9 cellular contexts compared by ENCODE assay signal in genomic region chr12:4145990-4146859, GRCh38.
DNase-seq lines count a peak whose midpoint lies in the region; ATAC-seq and TF ChIP-seq lines count a peak whose summit lies in the region.
"Had no signal": no experiment of that assay in that cellular context is flagged by ENCODE, and none has a peak within 500 bp of the region (broad histone marks: within the 10 kb centered on the region; RNA-seq: fewer than 3 reads in every experiment).

No MANE protein-coding gene starts in this region.

- DNase-seq in activated gamma-delta T cell treated with anti-CD3 and anti-CD28 coated beads, Interleukin-2, amount 50 U/mL, for 16 hours (ENCODE audit: low read depth): peak; percentile 28
- DNase-seq in activated gamma-delta T cell (lab: John Stamatoyannopoulos, UW) (no peak), activated T-cell treated with anti-CD3 and anti-CD28 coated beads for 48 hours (ENCODE audit: low read depth) (peak; percentile 58), naive B cell (peak; percentile 58), RWPE1 (ENCODE audit: low spot score) (no peak), NCI-H2107 (lab: John Stamatoyannopoulos, UW) (no peak)
- DNase-seq in stimulated activated naive CD8-positive, alpha-beta T cell treated with anti-CD3 and anti-CD28 coated beads, Interleukin-15, amount 100 ng/mL, for 72 hours: peak; percentile 61 to 88
- DNase-seq: cortex of kidney had no signal

- peak overlapping the region; percentile 85 to 99 (median 98) for H3K27ac Mint-ChIP-seq in naive B cell
- H3K27ac Mint-ChIP-seq in stimulated activated naive CD8-positive, alpha-beta T cell treated with anti-CD3 and anti-CD28 coated beads, Interleukin-15, amount 100 ng/mL, for 72 hours: peak overlapping the region; percentile 88 to 96

- peaks cover 0 to 2% of the 10 kb centered on the region in 2 donors for H3K36me3 Mint-ChIP-seq in naive B cell

- no peak overlapping the region for H3K27ac ChIP-seq in RWPE1

- H3K27me3 Mint-ChIP-seq in naive B cell: no peaks in the 10 kb centered on the region
- H3K27me3 Mint-ChIP-seq in stimulated activated naive CD8-positive, alpha-beta T cell treated with anti-CD3 and anti-CD28 coated beads, Interleukin-15, amount 100 ng/mL, for 72 hours: no peaks in the 10 kb centered on the region

- H3K9me3 Mint-ChIP-seq in naive B cell: peaks cover 0 to 2% (median 0%) of the 10 kb centered on the region in 7 donors
- H3K9me3 Mint-ChIP-seq in stimulated activated naive CD8-positive, alpha-beta T cell treated with anti-CD3 and anti-CD28 coated beads, Interleukin-15, amount 100 ng/mL, for 72 hours: peaks cover 0 to under 1% of the 10 kb centered on the region in 2 donors

- POLR2A ChIA-PET in RWPE1 (lab: Yijun Ruan, JAX; ENCODE audit: low non-redundant PET): no interaction called here

- peak overlapping the region in 7 of 8 donors; percentile 19 to 86 (median 61) for H3K4me3 Mint-ChIP-seq in naive B cell
- peak overlapping the region; percentile 52 to 55 for H3K4me3 Mint-ChIP-seq in stimulated activated naive CD8-positive, alpha-beta T cell treated with anti-CD3 and anti-CD28 coated beads, Interleukin-15, amount 100 ng/mL, for 72 hours

- CTCF ChIA-PET in RWPE1 (lab: Yijun Ruan, JAX): interaction anchor here (0.5 to 0.7 kb wide), 2 partner anchors 39 to 125 kb away, joined by 3 to 8 read pairs; no protein-coding TSS in a partner anchor

- peaks cover 65 to 91% (median 84%) of the 10 kb centered on the region in 3 donors for H3K4me1 Mint-ChIP-seq in naive B cell
- peaks cover 97% of the 10 kb centered on the region for H3K4me1 Mint-ChIP-seq in stimulated activated naive CD8-positive, alpha-beta T cell treated with anti-CD3 and anti-CD28 coated beads, Interleukin-15, amount 100 ng/mL, for 72 hours

- TF ChIP-seq CTCF in RWPE1 (conservative IDR thresholded peaks at IDR 0.05; ENCODE audit: low read depth): no peak

- ATAC-seq in naive B cell (ENCODE audit: low read depth in 2 of 2): peak; percentile 29 to 33
- peak; percentile 76 for ATAC-seq in stimulated activated naive CD8-positive, alpha-beta T cell treated with anti-CD3 and anti-CD28 coated beads, Interleukin-15, amount 100 ng/mL, for 72 hours
- ATAC-seq in GM18867 (IDR thresholded peaks at IDR 0.05; ENCODE audit: unreplicated experiment): no peak

Comparison
In these comparisons a context has a peak if more than half of its experiments do, and no peak if none do; other contexts are left out.
1. DNase-seq: peak in activated gamma-delta T cell treated with anti-CD3 and anti-CD28 coated beads, Interleukin-2, amount 50 U/mL, for 16 hours (single experiment), activated T-cell treated with anti-CD3 and anti-CD28 coated beads for 48 hours (single experiment), naive B cell (single experiment) and stimulated activated naive CD8-positive, alpha-beta T cell treated with anti-CD3 and anti-CD28 coated beads, Interleukin-15, amount 100 ng/mL, for 72 hours (2 of 2); none in activated gamma-delta T cell (single experiment), RWPE1 (single experiment) and NCI-H2107 (single experiment).